ENCODE assay signal across 8 cellular contexts in the genomic region with DNA sequence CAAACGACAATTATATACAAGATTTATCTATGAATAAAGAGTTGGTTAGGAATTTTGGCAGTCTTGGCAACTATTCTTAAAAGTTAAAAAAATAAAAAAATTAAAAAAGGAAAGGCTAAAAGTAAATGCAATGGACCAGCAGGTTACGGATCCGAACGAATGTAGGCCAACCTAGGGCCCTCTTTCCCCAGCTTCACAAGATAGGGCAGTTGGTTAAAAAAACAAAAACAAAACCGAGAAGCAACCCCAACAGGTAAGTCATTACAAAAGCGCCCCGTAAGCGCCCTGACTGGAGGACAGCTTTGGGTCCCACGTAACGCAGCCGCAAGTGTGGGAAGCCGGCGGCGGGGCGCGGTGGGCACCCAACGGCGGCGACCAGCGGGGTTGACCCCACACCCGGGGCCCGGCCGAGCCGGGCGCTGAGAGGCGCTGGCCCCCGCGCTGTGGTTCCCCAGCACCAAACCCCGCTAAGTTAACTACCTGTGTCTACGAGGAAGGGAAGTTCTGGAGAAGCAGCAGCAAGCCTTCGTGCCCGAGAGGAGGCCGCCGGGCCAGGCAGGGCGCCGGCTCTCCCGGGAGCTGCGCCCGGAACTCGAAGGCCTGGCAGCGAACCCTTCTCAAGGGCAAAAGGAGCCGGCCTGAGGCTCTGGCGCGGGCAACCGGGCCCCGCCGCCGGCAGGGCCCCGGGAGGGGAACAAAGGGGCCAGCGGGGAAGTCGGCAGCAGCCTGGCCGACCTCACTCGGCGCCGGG.
DNase-seq lines count a peak whose midpoint lies in the region; ATAC-seq, FAIRE-seq and TF ChIP-seq lines count a peak whose summit lies in the region.

No MANE protein-coding gene starts in this region.

- ATAC-seq in HG02884 (IDR thresholded peaks at IDR 0.05; ENCODE audit: unreplicated experiment) = peak; percentile 12

- peak; percentile 23 for DNase-seq in NCI-H345 (lab: John Stamatoyannopoulos, UW)
- no peak for DNase-seq in NCI-H345 treated with DMSO at 0.1 percent for 48 hours (lab: John Stamatoyannopoulos, UW; ENCODE audit: unreplicated experiment)
- DNase-seq in activated gamma-delta T cell treated with Interleukin-2 at 50 U/mL for 16 hours = peak; percentile 34
- DNase-seq in glomerular visceral epithelial cell (ENCODE audit: extremely low spot score) = peak; percentile 24
- peak; percentile 19 for DNase-seq in pons (ENCODE audit: low spot score)
- peak; percentile 29 for DNase-seq in urothelium cell line (ENCODE audit: low spot score)

- H4K20me1 ChIP-seq in OCI-LY3 (ENCODE audit: insufficient read depth, low read length) = peaks cover 20% of the 10 kb centered on the region

- FAIRE-seq in urothelium cell line (lab: Jason Lieb, UNC) = no peak

- H3K79me2 ChIP-seq in OCI-LY3 (ENCODE audit: low read length) = peaks cover 53% of the 10 kb centered on the region

- peaks cover 22% of the 10 kb centered on the region for H3K4me1 ChIP-seq in OCI-LY3 (ENCODE audit: low read length)

- peak overlapping the region; percentile 86 for H3K9ac ChIP-seq in OCI-LY3 (ENCODE audit: low read length)

- peaks cover 9% of the 10 kb centered on the region for H3K36me3 ChIP-seq in OCI-LY3 (replicated peaks; ENCODE audit: low read depth, low read length)

- no peak for TF ChIP-seq CTCF in OCI-LY3 (IDR thresholded peaks at IDR 0.05; ENCODE audit: low read depth, low read length)

- no peaks in the 10 kb centered on the region for H3K27me3 ChIP-seq in OCI-LY3 (ENCODE audit: low read depth, low read length)

- H2AFZ ChIP-seq in OCI-LY3 (ENCODE audit: low read depth, low read length) = peak overlapping the region; percentile 41; the same call in 1 of the 2 replicates

- peak overlapping the region; percentile 79 for H3K4me2 ChIP-seq in OCI-LY3 (ENCODE audit: low read length)

- peak overlapping the region; percentile 89 for H3K4me3 ChIP-seq in OCI-LY3 (ENCODE audit: low read length)

- peak overlapping the region; percentile 92 for H3K27ac ChIP-seq in OCI-LY3 (ENCODE audit: low read length)

- H3K9me3 ChIP-seq in OCI-LY3 (ENCODE audit: insufficient read depth, low read length) = no peaks in the 10 kb centered on the region
